23 cellular contexts compared by ENCODE assay signal in the genomic region with DNA sequence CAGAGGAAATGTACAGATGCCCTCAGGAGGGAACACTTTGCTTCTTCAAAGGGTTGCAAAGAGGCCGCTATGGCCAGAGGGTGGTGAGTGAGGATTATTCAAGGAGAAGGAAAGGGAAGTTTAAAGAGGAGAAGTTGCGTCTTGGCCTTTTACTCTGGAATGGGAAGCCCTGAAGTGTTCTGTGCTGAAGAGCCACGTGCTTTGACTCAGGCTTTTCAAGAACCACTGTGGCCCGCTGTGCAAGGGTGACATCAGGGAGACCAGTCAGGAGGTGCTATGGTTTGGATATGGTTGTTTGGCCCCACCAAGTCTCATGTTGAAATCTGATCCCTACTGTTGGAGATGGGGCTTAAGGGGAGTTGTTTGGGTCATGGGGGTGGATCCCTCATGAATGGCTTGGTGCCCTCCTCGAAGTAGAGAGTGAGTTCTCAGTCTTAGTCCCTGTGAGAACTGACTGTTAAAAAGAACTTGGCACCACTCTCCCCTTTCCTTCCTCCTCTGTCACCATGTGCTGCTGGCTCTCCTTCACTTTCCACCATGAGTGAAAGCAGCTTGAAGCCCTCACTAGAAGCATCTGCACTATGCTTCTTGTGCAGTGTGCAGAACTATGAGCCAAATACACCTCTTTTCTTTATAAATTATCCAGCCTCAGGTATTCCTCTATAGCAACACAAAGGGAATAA.
DNase-seq lines count a peak whose midpoint lies in the region; ATAC-seq and TF ChIP-seq lines count a peak whose summit lies in the region.
"Had no signal": no experiment of that assay in that cellular context is flagged by ENCODE, and none has a peak within 500 bp of the region (broad histone marks: within the 10 kb centered on the region; RNA-seq: fewer than 3 reads in every experiment).

No MANE protein-coding gene starts in this region.

- no peak for TF ChIP-seq POLR2A in NB4 (IDR thresholded peaks at IDR 0.05; ENCODE audit: extremely low read depth, insufficient read length)
- TF ChIP-seq POLR2A in gastroesophageal sphincter (IDR thresholded peaks at IDR 0.05), result no peak

- 94 to 96% methylated on average over 2 to 4 of the region's 5 CpGs for WGBS in gastroesophageal sphincter (ENCODE audit: low coverage in 1 of 2), 2 donors

- H3K4me3 ChIP-seq in NB4 (ENCODE audit: low read depth, low read length) (no peak overlapping the region), gastroesophageal sphincter (no peak overlapping the region)
- H3K4me3 ChIP-seq: HAP-1, prostate gland, stomach, tibial nerve had no signal

- TF ChIP-seq CTCF in NB4 (IDR thresholded peaks at IDR 0.05; ENCODE audit: low read depth, low read length) (no peak), gastroesophageal sphincter (IDR thresholded peaks at IDR 0.05) (no peak)

- peak; percentile 79 for DNase-seq in CD1c-positive myeloid dendritic cell (ENCODE audit: extremely low spot score)
- DNase-seq in NB4 (ENCODE audit: low read depth), result peak; percentile 11
- peak; percentile 19 for DNase-seq in medulla oblongata (ENCODE audit: extremely low spot score)
- DNase-seq in caudate nucleus (lab: John Stamatoyannopoulos, UW), result no peak
- no peak for DNase-seq in activated gamma-delta T cell (lab: John Stamatoyannopoulos, UW)
- DNase-seq in GM19238 (ENCODE audit: insufficient read length, low spot score), result no peak
- DNase-seq: activated CD4-positive, alpha-beta T cell treated with anti-CD3 and anti-CD28 coated beads for 36 hours; activated T-cell treated with anti-CD3 and anti-CD28 coated beads, Interleukin-2, amount 50 U/mL, for 1 hour; brain microvascular endothelial cell; effector CD8-positive, alpha-beta T cell; naive B cell; NCI-H146; NCI-H446 treated with DMSO at 0.1 percent for 48 hours; nucleus accumbens; stomach; T-helper 2 cell had no signal

- no peak for TF ChIP-seq EP300 in gastroesophageal sphincter (IDR thresholded peaks at IDR 0.05)

- H3K27ac ChIP-seq in gastroesophageal sphincter, result peak overlapping the region in 3 of 4 donors; percentile 56 to 72 (median 63)
- no peak overlapping the region for H3K27ac ChIP-seq in caudate nucleus (ENCODE audit: low read depth, low read length)
- H3K27ac ChIP-seq: brain microvascular endothelial cell, KMS-11, prostate gland, RWPE1, tibial nerve had no signal

- H3K27me3 ChIP-seq in gastroesophageal sphincter, result no peaks in the 10 kb centered on the region
- H3K27me3 ChIP-seq: brain microvascular endothelial cell, stomach, tibial nerve had no signal

- no peaks in the 10 kb centered on the region for H3K9me3 ChIP-seq in gastroesophageal sphincter
- H3K9me3 ChIP-seq: HAP-1, prostate gland, stomach, tibial nerve had no signal

- ATAC-seq in gastroesophageal sphincter (peak; percentile 25), GM19328 (IDR thresholded peaks at IDR 0.05; ENCODE audit: unreplicated experiment) (no peak)
- ATAC-seq: activated CD4-positive, alpha-beta T cell treated with anti-CD3 and anti-CD28 coated beads for 36 hours had no signal

- H3K36me3 ChIP-seq in gastroesophageal sphincter, result no peaks in the 10 kb centered on the region
- H3K36me3 ChIP-seq: brain microvascular endothelial cell, HAP-1, prostate gland had no signal

- peaks cover 4 to 33% (median 7%) of the 10 kb centered on the region in 3 donors for H3K4me1 ChIP-seq in gastroesophageal sphincter
- H3K4me1 ChIP-seq: HAP-1 had no signal

Comparison
In these comparisons a context has a peak if more than half of its experiments do, and no peak if none do; other contexts are left out.
1. DNase-seq: peak in CD1c-positive myeloid dendritic cell (single experiment), NB4 (single experiment) and medulla oblongata (single experiment); none in caudate nucleus (0 of 61), activated gamma-delta T cell (single experiment) and GM19238 (single experiment).